ENCODE assay signal across 15 cellular contexts in genomic region chr1:94395231-94395630, GRCh38. TPM values are rescaled to one million over a fixed set of nuclear protein-coding genes. Genes with fewer than 3 reads are reported as not detected.
A peak's percentile ranks its signal among the peaks of the same experiment; 100 is the strongest.
DNase-seq lines count a peak whose midpoint lies in the region; ATAC-seq and TF ChIP-seq lines count a peak whose summit lies in the region.
"Had no signal": no experiment of that assay in that cellular context is flagged by ENCODE, and none has a peak within 500 bp of the region (broad histone marks: within the 10 kb centered on the region; RNA-seq: fewer than 3 reads in every experiment).

No MANE protein-coding gene starts in this region.

- ATAC-seq in HG03196 (IDR thresholded peaks at IDR 0.05; ENCODE audit: unreplicated experiment): no peak
- ATAC-seq: GM12878 had no signal

- H3K9me2 ChIP-seq in Karpas-422 (replicated peaks; ENCODE audit: insufficient read depth, low read length): no peaks in the 10 kb centered on the region

- DNase-seq in NT2/D1 (ENCODE audit: low read depth, low spot score) (peak; percentile 39), endothelial cell (ENCODE audit: low spot score) (no peak), neural progenitor cell (ENCODE audit: low spot score) (peak; percentile 17), Karpas-422 (no peak), mucosa of gallbladder (ENCODE audit: low spot score) (no peak)
- DNase-seq: ACHN; Calu3; CD4-positive, CD25-positive, alpha-beta regulatory T cell; DMS 273 treated with DMSO at 0.1 percent for 48 hours; HCEC 1CT had no signal

- CTCF ChIA-PET in HEK293 (lab: Yijun Ruan, JAX): no interaction called here

- peaks cover 10% of the 10 kb centered on the region for H3F3A ChIP-seq in neural progenitor cell (ENCODE audit: low read depth)

- H3K27me3 ChIP-seq in NT2/D1 (ENCODE audit: insufficient read depth, insufficient read length): no peaks in the 10 kb centered on the region
- H3K27me3 ChIP-seq in neural progenitor cell: no peaks in the 10 kb centered on the region
- H3K27me3 ChIP-seq in Karpas-422 (ENCODE audit: low read length): no peaks in the 10 kb centered on the region
- H3K27me3 ChIP-seq: BLaER1 treated with 17β-estradiol and CSF1 and Interleukin-3, amounts not matched to agents 10 nM and 100 nM had no signal

- TF ChIP-seq CTCF in HEK293 (tag by site-specific recombination; IDR thresholded peaks at IDR 0.05): no peak
- TF ChIP-seq CTCF in endothelial cell (IDR thresholded peaks at IDR 0.05; ENCODE audit: unreplicated experiment): no peak
- TF ChIP-seq CTCF in neural progenitor cell (IDR thresholded peaks at IDR 0.05): no peak

- H3K4me1 ChIP-seq in HEK293 (ENCODE audit: control insufficient read depth, insufficient read depth, low read length): no peaks in the 10 kb centered on the region; the same call in 1 of the 2 replicates
- H3K4me1 ChIP-seq in NT2/D1 (ENCODE audit: insufficient read depth, insufficient read length): no peaks in the 10 kb centered on the region
- peaks cover 16% of the 10 kb centered on the region for H3K4me1 ChIP-seq in neural progenitor cell
- H3K4me1 ChIP-seq in Karpas-422 (ENCODE audit: low read length): no peaks in the 10 kb centered on the region

- H3K27ac ChIP-seq in HEK293 (ENCODE audit: extremely low read depth, low read depth, low read length) (no peak overlapping the region), neural progenitor cell (no peak overlapping the region), Karpas-422 (ENCODE audit: low read length) (no peak overlapping the region)
- H3K27ac ChIP-seq: BLaER1 treated with 17β-estradiol and CSF1 and Interleukin-3, amounts not matched to agents 10 nM and 100 nM; KMS-11 had no signal

- H3K9me3 ChIP-seq in HEK293 (ENCODE audit: control insufficient read depth, insufficient read depth, low read depth, low read length) (no peaks in the 10 kb centered on the region), NT2/D1 (ENCODE audit: insufficient read depth, low read length) (0 out of 2 replicates have a peak, but pooled peaks cover 11% of the 10 kb centered on the region), neural progenitor cell (ENCODE audit: low read depth) (no peaks in the 10 kb centered on the region), Karpas-422 (ENCODE audit: low read length) (no peaks in the 10 kb centered on the region)

- H3K4me3 Mint-ChIP-seq in endothelial cell (ENCODE audit: unreplicated experiment) (no peak overlapping the region), neural progenitor cell (no peak overlapping the region)
- H3K4me3 Mint-ChIP-seq: CD4-positive, CD25-positive, alpha-beta regulatory T cell had no signal

- H3K4me1 Mint-ChIP-seq in endothelial cell (ENCODE audit: unreplicated experiment) (peaks cover 24% of the 10 kb centered on the region), neural progenitor cell (peaks cover 21% of the 10 kb centered on the region)
- H3K4me1 Mint-ChIP-seq: CD4-positive, CD25-positive, alpha-beta regulatory T cell had no signal

- H3K27me3 Mint-ChIP-seq in endothelial cell (ENCODE audit: unreplicated experiment): no peaks in the 10 kb centered on the region
- H3K27me3 Mint-ChIP-seq in neural progenitor cell (ENCODE audit: insufficient read depth, low read depth): peaks cover 3% of the 10 kb centered on the region

- H3K9me3 Mint-ChIP-seq in endothelial cell (ENCODE audit: unreplicated experiment) (peaks cover 4% of the 10 kb centered on the region), neural progenitor cell (peaks cover 5% of the 10 kb centered on the region)

- H3K4me2 ChIP-seq in neural progenitor cell (peak overlapping the region; percentile 8), Karpas-422 (ENCODE audit: low read depth, low read length, poor library complexity, severe bottlenecking) (no peak overlapping the region)
- H3K4me2 ChIP-seq: BLaER1 treated with 17β-estradiol and CSF1 and Interleukin-3, amounts not matched to agents 10 nM and 100 nM; KMS-11 had no signal

- no peak overlapping the region for H3K4me3 ChIP-seq in HEK293 (ENCODE audit: low read depth, low read length)
- no peak overlapping the region for H3K4me3 ChIP-seq in NT2/D1 (ENCODE audit: insufficient read length, low read depth)
- no peak overlapping the region for H3K4me3 ChIP-seq in neural progenitor cell
- no peak overlapping the region for H3K4me3 ChIP-seq in Karpas-422 (ENCODE audit: low read length)
- H3K4me3 ChIP-seq: BLaER1 treated with 17β-estradiol and CSF1 and Interleukin-3, amounts not matched to agents 10 nM and 100 nM; GM12878 had no signal

- no peak overlapping the region for H2AFZ ChIP-seq in neural progenitor cell (replicated peaks)
- no peak overlapping the region for H2AFZ ChIP-seq in Karpas-422 (ENCODE audit: low read length)

- H3K79me2 ChIP-seq in neural progenitor cell (ENCODE audit: low read depth) (no peaks in the 10 kb centered on the region), Karpas-422 (ENCODE audit: low read length) (no peaks in the 10 kb centered on the region)

- H3K27ac Mint-ChIP-seq in endothelial cell (ENCODE audit: unreplicated experiment) (peak overlapping the region; percentile 44), neural progenitor cell (no peak overlapping the region)
- H3K27ac Mint-ChIP-seq: CD4-positive, CD25-positive, alpha-beta regulatory T cell had no signal

- H4K20me1 ChIP-seq in neural progenitor cell (ENCODE audit: low read depth) (no peaks in the 10 kb centered on the region), Karpas-422 (ENCODE audit: insufficient read depth, low read depth, low read length) (no peaks in the 10 kb centered on the region)
- H4K20me1 ChIP-seq: BLaER1 treated with 17β-estradiol and CSF1 and Interleukin-3, amounts not matched to agents 10 nM and 100 nM had no signal

- POLR2A ChIA-PET in HEK293 (lab: Yijun Ruan, JAX): interaction anchor here (1.6 kb wide), 1 partner anchor 23 kb away, joined by 6 read pairs; the partner anchor contains the start of gene ABCD3

- H3K36me3 Mint-ChIP-seq in endothelial cell (ENCODE audit: low read depth, unreplicated experiment): no peaks in the 10 kb centered on the region
- no peaks in the 10 kb centered on the region for H3K36me3 Mint-ChIP-seq in neural progenitor cell
- H3K36me3 Mint-ChIP-seq: CD4-positive, CD25-positive, alpha-beta regulatory T cell had no signal

- H3K36me3 ChIP-seq in HEK293 (ENCODE audit: control insufficient read depth in 2 of 2, insufficient read depth in 1 of 2, low read length in 2 of 2) (no peaks in the 10 kb centered on the region), NT2/D1 (ENCODE audit: insufficient read depth, insufficient read length, low read length) (no peaks in the 10 kb centered on the region), neural progenitor cell (no peaks in the 10 kb centered on the region), Karpas-422 (ENCODE audit: insufficient read depth, low read length) (no peaks in the 10 kb centered on the region)
- H3K36me3 ChIP-seq: BLaER1 treated with 17β-estradiol and CSF1 and Interleukin-3, amounts not matched to agents 10 nM and 100 nM had no signal

- H3K9ac ChIP-seq in NT2/D1 (ENCODE audit: insufficient read length, low read depth) (no peak overlapping the region), neural progenitor cell (no peak overlapping the region), Karpas-422 (ENCODE audit: low read length) (no peak overlapping the region)
- H3K9ac ChIP-seq: BLaER1 treated with 17β-estradiol and CSF1 and Interleukin-3, amounts not matched to agents 10 nM and 100 nM; KMS-11 had no signal

TF ChIP-seq in HEK293, 187 proteins besides CTCF, POLR2A, EP300 and RAD21:
- TF ChIP-seq ZNF174 (tag by site-specific recombination; IDR thresholded peaks at IDR 0.05) (no peak), ZIC2 (tag by site-specific recombination; IDR thresholded peaks at IDR 0.05) (peak; percentile 39; the same call in 1 of the 2 replicates)
TF ChIP-seq in HEK293: peak in this region for 1.

RNA-seq across cellular contexts. Expression of gene ABCD3, which starts 23.0 kb away (rescaled TPM):
- total RNA-seq in endothelial cell (ENCODE audit: unreplicated experiment) (59.6 TPM), neural progenitor cell (ENCODE audit: low replicate concordance) (27.3 and 45.1 TPM in 2 replicates), mucosa of gallbladder (102 TPM)
- 13.1 and 19.5 TPM in 2 replicates for total RNA-seq in Karpas-422 (2014; rRNA removed; shearing (Covaris generic); ENCODE audit: low replicate concordance)

Comparison
In these comparisons a context has a peak if more than half of its experiments do, and no peak if none do; other contexts are left out.
1. DNase-seq: peak in NT2/D1 (single experiment) and neural progenitor cell (single experiment); none in endothelial cell (single experiment), Karpas-422 (single experiment) and mucosa of gallbladder (single experiment).